Comparison of ENCODE assay signal across 8 cellular contexts in the genomic region with DNA sequence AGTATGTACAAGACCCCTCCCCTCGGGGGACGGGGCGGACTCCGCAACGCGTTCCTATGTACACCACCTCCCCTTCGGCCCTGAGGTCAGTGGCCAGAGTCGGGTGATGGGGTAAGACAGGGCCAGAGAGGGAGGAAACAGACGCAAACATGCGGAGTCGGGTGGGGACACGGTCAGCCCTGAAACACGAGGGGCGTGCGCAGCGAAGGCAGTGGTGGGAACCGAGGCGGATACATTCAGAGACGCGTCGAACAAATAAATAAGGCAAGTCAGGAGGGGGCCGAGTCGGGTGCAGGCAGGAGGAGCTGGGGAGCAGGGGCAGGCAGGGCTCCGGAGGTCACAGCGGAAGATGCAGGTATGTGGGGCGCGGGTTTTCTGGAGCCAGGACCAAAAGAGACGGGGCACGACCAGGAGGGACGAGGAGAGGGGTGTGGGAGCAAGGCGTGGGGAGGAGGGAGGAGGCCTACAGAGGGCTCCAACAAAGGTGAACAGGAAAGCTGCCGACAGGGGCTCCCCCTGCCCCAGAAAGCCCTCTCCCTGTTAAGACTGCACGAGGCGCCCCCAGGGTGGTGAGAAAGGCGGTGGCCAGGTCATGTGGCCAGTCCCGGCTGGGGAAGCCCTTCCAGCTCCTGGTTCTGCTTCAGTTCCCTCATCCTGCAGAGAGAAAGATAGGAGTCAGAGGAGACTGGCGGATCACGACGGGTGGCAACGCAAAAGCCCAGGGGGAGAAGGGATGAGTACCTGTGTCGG. TPM values are rescaled to one million over a fixed set of nuclear protein-coding genes. Genes with fewer than 3 reads are reported as not detected.
DNase-seq lines count a peak whose midpoint lies in the region; ATAC-seq and TF ChIP-seq lines count a peak whose summit lies in the region.

No MANE protein-coding gene starts in this region.

- in situ Hi-C loops in mammary epithelial cell (cut with MboI; ENCODE audit: low sequenced_read_pairs in 2 of 2) = no loop called here

- BruUV-seq in mammary epithelial cell (replicated peaks; lab: Mats Ljungman, UMichigan) = TSS peak; percentile 41

- H3K9me3 Mint-ChIP-seq in activated CD4-positive, alpha-beta T cell treated with anti-CD3 and anti-CD28 coated beads, Interleukin-2, amount 10 ng/mL, durations not matched to agents 24 days and 14 days = no peaks in the 10 kb centered on the region

- H3K36me3 ChIP-seq in mammary epithelial cell (ENCODE audit: insufficient read depth, low read length) (peaks cover 4% of the 10 kb centered on the region), right lobe of liver (peaks cover 0 to 7% (median 0%) of the 10 kb centered on the region in 4 donors), thyroid gland (peaks cover 16% of the 10 kb centered on the region in 2 donors)

- H3K79me2 ChIP-seq in mammary epithelial cell (ENCODE audit: insufficient read depth, low read length) = peaks cover 9% of the 10 kb centered on the region

- dilution Hi-C loops in mammary epithelial cell (cut with HindIII; ENCODE audit: low sequenced_read_pairs) = no loop called here

- no peaks in the 10 kb centered on the region for H4K20me1 ChIP-seq in mammary epithelial cell (ENCODE audit: insufficient read depth, low read length)

- H3K4me1 Mint-ChIP-seq in activated CD4-positive, alpha-beta T cell treated with anti-CD3 and anti-CD28 coated beads, Interleukin-2, amount 10 ng/mL, durations not matched to agents 24 days and 14 days = peaks cover 12% of the 10 kb centered on the region

- H3K4me3 Mint-ChIP-seq in activated CD4-positive, alpha-beta T cell treated with anti-CD3 and anti-CD28 coated beads, Interleukin-2, amount 10 ng/mL, durations not matched to agents 24 days and 14 days = no peak overlapping the region

- H3K9ac ChIP-seq in mammary epithelial cell (ENCODE audit: insufficient read depth, low read length) = peak overlapping the region; percentile 47

- ATAC-seq in right lobe of liver = peak; percentile 4 to 38 (median 18)
- ATAC-seq in HG03342 (IDR thresholded peaks at IDR 0.05; ENCODE audit: unreplicated experiment) = no peak

- WGBS in mammary epithelial cell (ENCODE audit: low coverage, missing lambda C conversion rate) = 16% methylated on average over 29 of the region's 41 CpGs
- 5% methylated on average over 34 of the region's 41 CpGs for WGBS in right lobe of liver (ENCODE audit: insufficient coverage, low coverage, low lambda C conversion rate, missing lambda C conversion rate)
- 12 to 14% methylated on average over 41 of the region's 41 CpGs for WGBS in thyroid gland, 2 donors

- peak overlapping the region; percentile 89 for H3K4me2 ChIP-seq in mammary epithelial cell (ENCODE audit: insufficient read depth, low read depth, low read length)

- peak; percentile 37 to 48 for DNase-seq in activated CD4-positive, alpha-beta T cell treated with anti-CD3 and anti-CD28 coated beads for 4 hours
- no peak for DNase-seq in activated CD4-positive, alpha-beta T cell treated with anti-CD3 and anti-CD28 coated beads, Interleukin-2, amount 10 ng/mL, durations not matched to agents 24 days and 14 days
- DNase-seq in OCI-M1 (lab: John Stamatoyannopoulos, UW) (peak; percentile 47), mammary epithelial cell (no peak), right lobe of liver (peak in 1 of 3 donors; percentile 48), thyroid gland (peak; percentile 64 to 67), CD1c-positive myeloid dendritic cell (ENCODE audit: extremely low spot score) (no peak)

- TF ChIP-seq POLR2A in right lobe of liver (IDR thresholded peaks at IDR 0.05) (no peak), thyroid gland (IDR thresholded peaks at IDR 0.05) (no peak)

- H3K27me3 ChIP-seq in mammary epithelial cell (ENCODE audit: insufficient read depth, low read length) (no peaks in the 10 kb centered on the region), right lobe of liver (no peaks in the 10 kb centered on the region), thyroid gland (no peaks in the 10 kb centered on the region)

- no peak overlapping the region for H3K27ac Mint-ChIP-seq in activated CD4-positive, alpha-beta T cell treated with anti-CD3 and anti-CD28 coated beads, Interleukin-2, amount 10 ng/mL, durations not matched to agents 24 days and 14 days

- peak in 1 of 2 donors; percentile 2 for TF ChIP-seq CTCF in mammary epithelial cell (conservative IDR thresholded peaks at IDR 0.05 in 1 of 2, IDR thresholded peaks at IDR 0.05 in 1 of 2; ENCODE audit: extremely low read depth in 1 of 2, insufficient read depth in 1 of 2, low read depth in 1 of 2, low read length in 2 of 2)
- no peak for TF ChIP-seq CTCF in right lobe of liver (IDR thresholded peaks at IDR 0.05)
- peak in 1 of 6 experiments; percentile 11 for TF ChIP-seq CTCF in thyroid gland (IDR thresholded peaks at IDR 0.05)

- peak overlapping the region; percentile 55 for H2AFZ ChIP-seq in mammary epithelial cell (ENCODE audit: low read depth, low read length)

- H3K4me3 ChIP-seq in mammary epithelial cell (replicated peaks in 1 of 3; ENCODE audit: insufficient read depth in 1 of 3, low read depth in 2 of 3, low read length in 3 of 3) = peak overlapping the region; percentile 67 to 86 (median 81)
- H3K4me3 ChIP-seq in right lobe of liver = peak overlapping the region; percentile 65 to 78 (median 73)
- H3K4me3 ChIP-seq in thyroid gland (replicated peaks in 1 of 3) = peak overlapping the region in 2 of 3 donors; percentile 43 to 65

- intact Hi-C loops in activated CD4-positive, alpha-beta T cell treated with anti-CD3 and anti-CD28 coated beads, Interleukin-2, amount 10 ng/mL, durations not matched to agents 24 days and 14 days (cut with micrococcal nuclease) = loop anchor here (10.0 kb wide), 1 partner anchor 174 kb away; a partner anchor contains a TSS
- intact Hi-C loops in mammary epithelial cell (cut with micrococcal nuclease) = no loop called here
- intact Hi-C loops in right lobe of liver (cut with DNase I) = no loop called here
- intact Hi-C loops in thyroid gland (cut with DNase I) = no loop called here

- H3K27ac ChIP-seq in mammary epithelial cell (ENCODE audit: insufficient read depth, low read depth, low read length) (peak overlapping the region; percentile 48), right lobe of liver (peak overlapping the region; percentile 85 to 92 (median 87)), thyroid gland (peak overlapping the region; percentile 69 to 93 (median 90))

- CTCF ChIA-PET in mammary epithelial cell (lab: Charles Lee; ENCODE audit: low non-redundant PET) = interaction anchor here (0.7 kb wide), 2 partner anchors 19 to 269 kb away, joined by 3 to 4 read pairs; no protein-coding TSS in a partner anchor

- H3K9me3 ChIP-seq in mammary epithelial cell (replicated peaks; ENCODE audit: insufficient read depth, low read length) (peaks cover 3% of the 10 kb centered on the region), right lobe of liver (no peaks in the 10 kb centered on the region), thyroid gland (no peaks in the 10 kb centered on the region)

- peaks cover 38% of the 10 kb centered on the region for H3K36me3 Mint-ChIP-seq in activated CD4-positive, alpha-beta T cell treated with anti-CD3 and anti-CD28 coated beads, Interleukin-2, amount 10 ng/mL, durations not matched to agents 24 days and 14 days (ENCODE audit: low read depth)

- H3K27me3 Mint-ChIP-seq in activated CD4-positive, alpha-beta T cell treated with anti-CD3 and anti-CD28 coated beads, Interleukin-2, amount 10 ng/mL, durations not matched to agents 24 days and 14 days = no peaks in the 10 kb centered on the region

- H3K4me1 ChIP-seq in mammary epithelial cell (ENCODE audit: insufficient read depth, low read length) (peaks cover 29% of the 10 kb centered on the region), right lobe of liver (peaks cover 0 to 24% (median 12%) of the 10 kb centered on the region in 4 donors), thyroid gland (peaks cover 20 to 26% of the 10 kb centered on the region in 2 donors)

RNA-seq across cellular contexts. Expression of a gene that starts 0.7 kb away (rescaled TPM):
- total RNA-seq in activated CD4-positive, alpha-beta T cell treated with anti-CD3 and anti-CD28 coated beads, Interleukin-2, amount 10 ng/mL, durations not matched to agents 24 days and 14 days = 58.7 and 62.3 TPM in 2 replicates
- total RNA-seq in mammary epithelial cell (10 to 100 TPM; 20.7 to 66.5 TPM), right lobe of liver (10 to 100 TPM; 22.3 to 33.9 (median 26.4) TPM), thyroid gland (10 to 100 TPM; 50.5 to 69.7 (median 68.3) TPM)
- polyA plus RNA-seq in mammary epithelial cell = 56.9 TPM
- 51.5 TPM for polyA minus RNA-seq in mammary epithelial cell

RNA-seq across cellular contexts. Expression of a gene that starts 17.4 kb away (rescaled TPM):
- total RNA-seq in activated CD4-positive, alpha-beta T cell treated with anti-CD3 and anti-CD28 coated beads, Interleukin-2, amount 10 ng/mL, durations not matched to agents 24 days and 14 days = 45.3 and 51.0 TPM in 2 replicates
- total RNA-seq in mammary epithelial cell (1 to 10 TPM; 1.8 to 7.8 TPM), right lobe of liver (10 to 100 TPM; 54.7 to 69.8 (median 58.7) TPM), thyroid gland (1 to 10 TPM in 3 of 4 donors, not detected in 1; 5.4 to 8.8 (median 5.5) TPM)
- 2.7 TPM for polyA plus RNA-seq in mammary epithelial cell
- polyA minus RNA-seq in mammary epithelial cell = not detected

RNA-seq across cellular contexts. Expression of a gene that starts 19.1 kb away (rescaled TPM):
- total RNA-seq in activated CD4-positive, alpha-beta T cell treated with anti-CD3 and anti-CD28 coated beads, Interleukin-2, amount 10 ng/mL, durations not matched to agents 24 days and 14 days = 87.7 and 89.7 TPM in 2 replicates
- 10 to 100 TPM; 15.0 to 69.1 TPM for total RNA-seq in mammary epithelial cell
- polyA plus RNA-seq in mammary epithelial cell = 18.7 TPM
- 37.5 TPM for polyA minus RNA-seq in mammary epithelial cell
- 10 to 100 TPM; 15.3 to 21.1 (median 17.7) TPM for total RNA-seq in right lobe of liver
- total RNA-seq in thyroid gland = 10 to 100 TPM; 17.1 to 29.0 (median 20.4) TPM

RNA-seq across cellular contexts. Expression of a gene that starts 20.0 kb away (rescaled TPM):
- 1,471 and 1,473 TPM in 2 replicates for total RNA-seq in activated CD4-positive, alpha-beta T cell treated with anti-CD3 and anti-CD28 coated beads, Interleukin-2, amount 10 ng/mL, durations not matched to agents 24 days and 14 days
- total RNA-seq in mammary epithelial cell = 1,000 to 10,000 TPM in 1 of 2 donors, 100 to 1,000 TPM in 1; 442 to 1,314 TPM
- 1,540 TPM for polyA plus RNA-seq in mammary epithelial cell
- polyA minus RNA-seq in mammary epithelial cell = 1,004 TPM
- total RNA-seq in right lobe of liver = 1,000 to 10,000 TPM in 1 of 6 experiments, 100 to 1,000 TPM in 5; 221 to 1,037 (median 292) TPM
- 100 to 1,000 TPM; 228 to 606 (median 328) TPM for total RNA-seq in thyroid gland

RNA-seq across cellular contexts. Expression of a gene that starts 28.3 kb away (rescaled TPM):
- 119 and 125 TPM in 2 replicates for total RNA-seq in activated CD4-positive, alpha-beta T cell treated with anti-CD3 and anti-CD28 coated beads, Interleukin-2, amount 10 ng/mL, durations not matched to agents 24 days and 14 days
- total RNA-seq in mammary epithelial cell (100 to 1,000 TPM in 1 of 2 donors, 10 to 100 TPM in 1; 53.0 to 121 TPM), right lobe of liver (10 to 100 TPM; 52.1 to 73.5 (median 57.5) TPM), thyroid gland (10 to 100 TPM; 47.1 to 77.0 (median 67.2) TPM)
- polyA plus RNA-seq in mammary epithelial cell = 132 TPM
- 180 TPM for polyA minus RNA-seq in mammary epithelial cell

Comparison
In these comparisons a context has a peak if more than half of its experiments do, and no peak if none do; other contexts are left out.
1. DNase-seq: peak in activated CD4-positive, alpha-beta T cell treated with anti-CD3 and anti-CD28 coated beads for 4 hours (2 of 2), OCI-M1 (single experiment) and thyroid gland (2 of 2); none in activated CD4-positive, alpha-beta T cell treated with anti-CD3 and anti-CD28 coated beads, Interleukin-2, amount 10 ng/mL, durations not matched to agents 24 days and 14 days (single experiment), mammary epithelial cell (single experiment) and CD1c-positive myeloid dendritic cell (single experiment).
2. Peak in every context shown above with its lines, with median percentiles within 50 percentile points of each other: H3K27ac ChIP-seq and H3K4me3 ChIP-seq.